In the genomic region with DNA sequence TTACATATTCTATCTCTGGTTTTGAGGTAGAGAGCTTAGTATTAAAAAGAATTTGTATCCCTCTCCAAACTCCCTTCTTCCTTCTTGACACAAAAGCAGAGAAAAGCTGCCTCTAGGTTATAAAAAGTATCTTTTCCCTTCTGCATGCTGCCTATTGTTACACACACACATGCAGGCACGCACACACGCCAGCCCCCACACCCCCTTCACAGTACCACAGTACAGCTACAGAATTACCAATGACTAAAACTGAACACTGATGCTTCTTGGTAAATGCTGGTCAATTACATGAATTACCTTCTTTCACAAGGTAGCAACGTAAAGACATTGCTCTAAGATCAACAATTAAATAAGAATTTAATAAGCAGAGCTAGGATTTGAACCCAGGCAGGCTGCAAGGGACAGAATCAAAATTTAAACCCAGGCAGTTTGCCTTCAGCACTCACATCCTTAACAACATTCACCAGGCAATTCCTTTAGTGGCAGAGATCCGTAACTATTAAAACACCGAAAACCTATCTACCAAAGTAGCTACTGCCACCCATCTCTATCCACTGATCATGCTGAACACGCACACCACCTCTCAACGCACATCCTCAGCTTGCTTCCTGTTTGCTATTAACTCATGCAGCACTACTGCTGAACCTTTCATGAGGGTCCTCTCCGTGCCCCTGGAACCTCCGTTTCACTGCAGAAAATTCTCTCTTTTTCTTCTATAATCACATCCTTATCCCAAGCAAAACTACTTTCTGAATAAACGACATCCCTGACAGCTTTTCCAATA, we compare ENCODE assay signal across 9 cellular contexts. TPM values are rescaled to one million over a fixed set of nuclear protein-coding genes. Genes with fewer than 3 reads are reported as not detected.
DNase-seq lines count a peak whose midpoint lies in the region; ATAC-seq and TF ChIP-seq lines count a peak whose summit lies in the region.
"Had no signal": no experiment of that assay in that cellular context is flagged by ENCODE, and none has a peak within 500 bp of the region (broad histone marks: within the 10 kb centered on the region; RNA-seq: fewer than 3 reads in every experiment).

No MANE protein-coding gene starts in this region.

- peak overlapping the region; percentile 50 for H3K4me3 Mint-ChIP-seq in activated T-cell treated with anti-CD3 and anti-CD28 coated beads, Interleukin-2, amount 50 U/mL, for 24 hours
- peak overlapping the region; percentile 26 for H3K4me3 Mint-ChIP-seq in activated CD4-positive, alpha-beta T cell treated with anti-CD3 and anti-CD28 coated beads, Interleukin-2, amount 10 ng/mL, durations not matched to agents 7 days and 5 days
- peak overlapping the region; percentile 52 to 53 for H3K4me3 Mint-ChIP-seq in stimulated activated naive CD8-positive, alpha-beta T cell treated with anti-CD3 and anti-CD28 coated beads, Interleukin-15, amount 100 ng/mL, for 72 hours

- no peak for ATAC-seq in gastroesophageal sphincter
- ATAC-seq in stimulated activated naive CD8-positive, alpha-beta T cell treated with anti-CD3 and anti-CD28 coated beads, Interleukin-15, amount 100 ng/mL, for 72 hours, result peak; percentile 83
- no peak for ATAC-seq in GM18868 (IDR thresholded peaks at IDR 0.05; ENCODE audit: unreplicated experiment)

- peaks cover 0 to 45% of the 10 kb centered on the region in 2 donors for H3K36me3 ChIP-seq in gastroesophageal sphincter

- peaks cover 24 to 84% (median 52%) of the 10 kb centered on the region in 3 donors for H3K4me1 ChIP-seq in gastroesophageal sphincter

- no peaks in the 10 kb centered on the region for H3K9me3 Mint-ChIP-seq in activated T-cell treated with anti-CD3 and anti-CD28 coated beads, Interleukin-2, amount 50 U/mL, for 24 hours
- H3K9me3 Mint-ChIP-seq in activated CD4-positive, alpha-beta T cell treated with anti-CD3 and anti-CD28 coated beads, Interleukin-2, amount 10 ng/mL, durations not matched to agents 7 days and 5 days, result no peaks in the 10 kb centered on the region
- no peaks in the 10 kb centered on the region for H3K9me3 Mint-ChIP-seq in stimulated activated naive CD8-positive, alpha-beta T cell treated with anti-CD3 and anti-CD28 coated beads, Interleukin-15, amount 100 ng/mL, for 72 hours

- H3K27ac ChIP-seq in gastroesophageal sphincter, result peak overlapping the region; percentile 16 to 61 (median 36)
- H3K27ac ChIP-seq: C4-2B had no signal

- POLR2A ChIA-PET in activated CD4-positive, alpha-beta T cell treated with anti-CD3 and anti-CD28 coated beads, Interleukin-2, amount 10 ng/mL, durations not matched to agents 7 days and 5 days (lab: Charles Lee), result interaction anchor here (0.5 kb wide), 1 partner anchor 104 kb away, joined by 4 read pairs; no protein-coding TSS in a partner anchor

- H3K4me1 Mint-ChIP-seq in activated T-cell treated with anti-CD3 and anti-CD28 coated beads, Interleukin-2, amount 50 U/mL, for 24 hours (ENCODE audit: low read depth), result peaks cover 65% of the 10 kb centered on the region
- peaks cover 58% of the 10 kb centered on the region for H3K4me1 Mint-ChIP-seq in activated CD4-positive, alpha-beta T cell treated with anti-CD3 and anti-CD28 coated beads, Interleukin-2, amount 10 ng/mL, durations not matched to agents 7 days and 5 days
- peaks cover 68% of the 10 kb centered on the region for H3K4me1 Mint-ChIP-seq in stimulated activated naive CD8-positive, alpha-beta T cell treated with anti-CD3 and anti-CD28 coated beads, Interleukin-15, amount 100 ng/mL, for 72 hours

- no peak for TF ChIP-seq EP300 in gastroesophageal sphincter (IDR thresholded peaks at IDR 0.05)

- H3K4me3 ChIP-seq in gastroesophageal sphincter, result no peak overlapping the region

- no peak for DNase-seq in activated T-cell treated with anti-CD3 and anti-CD28 coated beads, Interleukin-2, amount 50 U/mL, for 24 hours
- DNase-seq in activated T-cell treated with anti-CD3 and anti-CD28 coated beads for 4 hours, result no peak
- DNase-seq in activated CD4-positive, alpha-beta T cell treated with anti-CD3 and anti-CD28 coated beads, Interleukin-2, amount 10 ng/mL, durations not matched to agents 7 days and 5 days, result peak; percentile 40
- peak in 1 of 2 donors; percentile 41 for DNase-seq in stimulated activated naive CD8-positive, alpha-beta T cell treated with anti-CD3 and anti-CD28 coated beads, Interleukin-15, amount 100 ng/mL, for 72 hours
- DNase-seq in DMS 273 (lab: John Stamatoyannopoulos, UW; ENCODE audit: unreplicated experiment), result no peak
- DNase-seq in NCI-H510A (lab: John Stamatoyannopoulos, UW), result no peak

- no peaks in the 10 kb centered on the region for H3K27me3 ChIP-seq in gastroesophageal sphincter

- CTCF ChIA-PET in activated CD4-positive, alpha-beta T cell treated with anti-CD3 and anti-CD28 coated beads, Interleukin-2, amount 10 ng/mL, durations not matched to agents 7 days and 5 days (lab: Charles Lee), result interaction anchor here (0.6 to 2.5 kb wide), 11 partner anchors 9 to 531 kb away, joined by 3 to 8 read pairs (median 3); a partner anchor contains a TSS

- H3K27me3 Mint-ChIP-seq in activated T-cell treated with anti-CD3 and anti-CD28 coated beads, Interleukin-2, amount 50 U/mL, for 24 hours, result no peaks in the 10 kb centered on the region
- H3K27me3 Mint-ChIP-seq in activated CD4-positive, alpha-beta T cell treated with anti-CD3 and anti-CD28 coated beads, Interleukin-2, amount 10 ng/mL, durations not matched to agents 7 days and 5 days, result no peaks in the 10 kb centered on the region
- H3K27me3 Mint-ChIP-seq in stimulated activated naive CD8-positive, alpha-beta T cell treated with anti-CD3 and anti-CD28 coated beads, Interleukin-15, amount 100 ng/mL, for 72 hours, result no peaks in the 10 kb centered on the region

- TF ChIP-seq CTCF in gastroesophageal sphincter (IDR thresholded peaks at IDR 0.05), result no peak

- no peaks in the 10 kb centered on the region for H3K9me3 ChIP-seq in gastroesophageal sphincter

- WGBS in gastroesophageal sphincter (ENCODE audit: low coverage in 1 of 2), 2 donors, result 17 to 31% methylated on average over 9 to 10 of the region's 10 CpGs

- peaks cover 76% of the 10 kb centered on the region for H3K36me3 Mint-ChIP-seq in activated T-cell treated with anti-CD3 and anti-CD28 coated beads, Interleukin-2, amount 50 U/mL, for 24 hours (ENCODE audit: low read depth)
- H3K36me3 Mint-ChIP-seq in activated CD4-positive, alpha-beta T cell treated with anti-CD3 and anti-CD28 coated beads, Interleukin-2, amount 10 ng/mL, durations not matched to agents 7 days and 5 days (ENCODE audit: low read depth), result peaks cover 39% of the 10 kb centered on the region

- H3K27ac Mint-ChIP-seq in activated T-cell treated with anti-CD3 and anti-CD28 coated beads, Interleukin-2, amount 50 U/mL, for 24 hours, result peak overlapping the region; percentile 85
- peak overlapping the region; percentile 75 for H3K27ac Mint-ChIP-seq in activated CD4-positive, alpha-beta T cell treated with anti-CD3 and anti-CD28 coated beads, Interleukin-2, amount 10 ng/mL, durations not matched to agents 7 days and 5 days
- H3K27ac Mint-ChIP-seq in stimulated activated naive CD8-positive, alpha-beta T cell treated with anti-CD3 and anti-CD28 coated beads, Interleukin-15, amount 100 ng/mL, for 72 hours, result peak overlapping the region; percentile 59 to 84

- no peak for TF ChIP-seq POLR2A in gastroesophageal sphincter (IDR thresholded peaks at IDR 0.05)

RNA-seq across cellular contexts. Expression of a gene that starts 37.8 kb away (rescaled TPM):
- total RNA-seq in activated CD4-positive, alpha-beta T cell treated with anti-CD3 and anti-CD28 coated beads, Interleukin-2, amount 10 ng/mL, durations not matched to agents 7 days and 5 days, result 100 to 1,000 TPM; 340 to 435 TPM
- 100 to 1,000 TPM; 359 to 456 (median 398) TPM for total RNA-seq in gastroesophageal sphincter
